ENCODE assay signal across 20 cellular contexts in genomic region chr5:137191179-137191578, GRCh38.
A peak's percentile ranks its signal among the peaks of the same experiment; 100 is the strongest.
DNase-seq lines count a peak whose midpoint lies in the region; ATAC-seq and TF ChIP-seq lines count a peak whose summit lies in the region.
"Had no signal": no experiment of that assay in that cellular context is flagged by ENCODE, and none has a peak within 500 bp of the region (broad histone marks: within the 10 kb centered on the region; RNA-seq: fewer than 3 reads in every experiment).

No MANE protein-coding gene starts in this region.

- no peak for TF ChIP-seq CTCF in PC-3 (conservative IDR thresholded peaks at IDR 0.05; ENCODE audit: low read depth, low read length)

- H3K36me3 ChIP-seq in ACC112 (ENCODE audit: insufficient read depth, low read length): no peaks in the 10 kb centered on the region
- H3K36me3 ChIP-seq in PC-3 (ENCODE audit: low read depth, low read length): no peaks in the 10 kb centered on the region

- no peak for DNase-seq in PC-3
- peak; percentile 19 for DNase-seq in astrocyte of the hippocampus (ENCODE audit: low read depth, low spot score)
- peak; percentile 59 for DNase-seq in renal cortical epithelial cell (ENCODE audit: low read depth)
- no peak for DNase-seq in ACHN
- DNase-seq in Right ventricle myocardium inferior (ENCODE audit: missing footprints): no peak
- DNase-seq in activated T-cell treated with anti-CD3 and anti-CD28 coated beads, Interleukin-2, amount 50 U/mL, for 4 hours: no peak
- DNase-seq: 8988T, AML-193, Caco-2, HCEC 1CT, KBM-7, NCI-H1417 treated with DMSO at 0.1 percent for 48 hours, NCI-H1930, NCI-H2171 treated with DMSO at 0.1 percent for 48 hours, NCI-H446 treated with DMSO at 0.1 percent for 48 hours, OCI-M1 had no signal

- BruUV-seq in PC-3 (replicated peaks; lab: Mats Ljungman, UMichigan): no TSS peak

- no peaks in the 10 kb centered on the region for H3K9me2 ChIP-seq in PC-3 (replicated peaks; ENCODE audit: low read length)

- no peaks in the 10 kb centered on the region for H3K4me1 Mint-ChIP-seq in activated T-cell treated with anti-CD3 and anti-CD28 coated beads, Interleukin-2, amount 50 U/mL, for 4 hours (ENCODE audit: low read depth)
- H3K4me1 Mint-ChIP-seq: CD14-positive monocyte had no signal

- H3K27ac ChIP-seq in ACC112 (ENCODE audit: low read depth, low read length) (peak overlapping the region; percentile 76), PC-3 (ENCODE audit: low read length) (peak overlapping the region; percentile 87)
- H3K27ac ChIP-seq: RWPE1 had no signal

- in situ Hi-C loops in ACHN (cut with HindIII; ENCODE audit: low pct_ligation_motif_present, low pct_unique_long_range_greater_than_20kb, low sequenced_read_pairs): no loop called here

- peak overlapping the region; percentile 64 for H3K4me2 ChIP-seq in PC-3 (ENCODE audit: low read length)

- POLR2A ChIA-PET in PC-3 (lab: Charles Lee; ENCODE audit: unreplicated experiment): no interaction called here

- H3K27me3 Mint-ChIP-seq in activated T-cell treated with anti-CD3 and anti-CD28 coated beads, Interleukin-2, amount 50 U/mL, for 4 hours (ENCODE audit: low read depth): peaks cover 1% of the 10 kb centered on the region

- H3K9me3 ChIP-seq in PC-3 (ENCODE audit: low read length): no peaks in the 10 kb centered on the region
- H3K9me3 ChIP-seq: Caco-2 had no signal

- no peaks in the 10 kb centered on the region for H3K9me3 Mint-ChIP-seq in activated T-cell treated with anti-CD3 and anti-CD28 coated beads, Interleukin-2, amount 50 U/mL, for 4 hours

- intact Hi-C loops in PC-3 (cut with micrococcal nuclease): no loop called here
- intact Hi-C loops in Right ventricle myocardium inferior (cut with DNase I): no loop called here

- no peaks in the 10 kb centered on the region for H3K27me3 ChIP-seq in ACC112 (ENCODE audit: insufficient read depth, low read length)
- no peaks in the 10 kb centered on the region for H3K27me3 ChIP-seq in PC-3 (ENCODE audit: low read length)

- H3K4me1 ChIP-seq in ACC112 (ENCODE audit: control insufficient read depth, insufficient read depth, low read length, unreplicated experiment): peaks cover 52% of the 10 kb centered on the region
- H3K4me1 ChIP-seq in PC-3 (ENCODE audit: insufficient read depth, low read length): peaks cover 52% of the 10 kb centered on the region
- H3K4me1 ChIP-seq: Caco-2 had no signal

- H3F3A ChIP-seq in PC-3 (ENCODE audit: low read length, unreplicated experiment): no peaks in the 10 kb centered on the region

- H3K79me2 ChIP-seq in ACC112 (ENCODE audit: control insufficient read depth, insufficient read depth, low read length, unreplicated experiment) (no peaks in the 10 kb centered on the region), PC-3 (ENCODE audit: low read length) (no peaks in the 10 kb centered on the region)

- CTCF ChIA-PET in PC-3 (lab: Charles Lee): interaction anchor here (1.4 kb wide), 1 partner anchor 129 kb away, joined by 5 read pairs; no protein-coding TSS in a partner anchor

- H3K36me3 Mint-ChIP-seq in activated T-cell treated with anti-CD3 and anti-CD28 coated beads, Interleukin-2, amount 50 U/mL, for 4 hours (ENCODE audit: insufficient read depth): no peaks in the 10 kb centered on the region
- H3K36me3 Mint-ChIP-seq: CD14-positive monocyte had no signal

- ATAC-seq in PC-3: no peak
- no peak for ATAC-seq in HG02642 (IDR thresholded peaks at IDR 0.05; ENCODE audit: poor library complexity, unreplicated experiment)
- no peak for ATAC-seq in Right ventricle myocardium inferior
- ATAC-seq in activated T-cell treated with anti-CD3 and anti-CD28 coated beads, Interleukin-2, amount 50 U/mL, for 4 hours: no peak

- H2AFZ ChIP-seq in ACC112 (ENCODE audit: low read length, unreplicated experiment): no peak overlapping the region
- no peak overlapping the region for H2AFZ ChIP-seq in PC-3 (ENCODE audit: low read length)

- no peak overlapping the region for H3K4me3 Mint-ChIP-seq in activated T-cell treated with anti-CD3 and anti-CD28 coated beads, Interleukin-2, amount 50 U/mL, for 4 hours
- H3K4me3 Mint-ChIP-seq: CD14-positive monocyte had no signal

- H3K4me3 ChIP-seq in ACC112 (ENCODE audit: low read depth, low read length) (no peak overlapping the region), PC-3 (ENCODE audit: low read length) (no peak overlapping the region)

- H4K20me1 ChIP-seq in PC-3 (ENCODE audit: low read length): no peaks in the 10 kb centered on the region

- H3K9ac ChIP-seq in PC-3 (ENCODE audit: low read length): peak overlapping the region; percentile 13; the same call in 1 of the 2 replicates

Comparison
In these comparisons a context has a peak if more than half of its experiments do, and no peak if none do; other contexts are left out.
1. DNase-seq: peak in astrocyte of the hippocampus (single experiment) and renal cortical epithelial cell (single experiment); none in PC-3 (single experiment), ACHN (single experiment), Right ventricle myocardium inferior (single experiment) and activated T-cell treated with anti-CD3 and anti-CD28 coated beads, Interleukin-2, amount 50 U/mL, for 4 hours (single experiment).